ENCODE assay signal across 8 cellular contexts in genomic region chr13:19818223-19818842, GRCh38. TPM values are rescaled to one million over a fixed set of nuclear protein-coding genes. Genes with fewer than 3 reads are reported as not detected.
DNase-seq lines count a peak whose midpoint lies in the region; FAIRE-seq and TF ChIP-seq lines count a peak whose summit lies in the region.

No MANE protein-coding gene starts in this region.

- FAIRE-seq in frontal cortex (lab: Jason Lieb, UNC), result no peak

- peak; percentile 86 for TF ChIP-seq CTCF in kidney epithelial cell (IDR thresholded peaks at IDR 0.05; ENCODE audit: insufficient read depth, low read length, poor library complexity, severe bottlenecking)

- DNase-seq in COLO829 (ENCODE audit: low spot score) (peak; percentile 5), SK-MEL-5 (ENCODE audit: low read depth, low spot score) (peak; percentile 75), astrocyte of the hippocampus (ENCODE audit: low read depth, low spot score) (peak; percentile 35), kidney epithelial cell (ENCODE audit: low read depth) (no peak), A172 (ENCODE audit: low spot score) (no peak), NCI-H2227 (lab: John Stamatoyannopoulos, UW; ENCODE audit: unreplicated experiment) (no peak), frontal cortex (ENCODE audit: low spot score in 2 of 2) (no peak)
- DNase-seq in stimulated activated CD8-positive, alpha-beta memory T cell treated with anti-CD3 and anti-CD28 coated beads, Interleukin-7, amount 100 ng/mL, for 48 hours (ENCODE audit: extremely low read depth in 1 of 2, low read depth in 1 of 2), result peak; percentile 6 to 9

- in situ Hi-C loops in SK-MEL-5 (cut with HindIII; ENCODE audit: low pct_unique_long_range_greater_than_20kb, low sequenced_read_pairs), result no loop called here

- H3K27me3 ChIP-seq in kidney epithelial cell (ENCODE audit: control insufficient read depth, insufficient read depth, low read length), result no peaks in the 10 kb centered on the region

- no peaks in the 10 kb centered on the region for H3K36me3 ChIP-seq in kidney epithelial cell (ENCODE audit: control insufficient read depth, insufficient read depth, low read length)

- H3K4me3 ChIP-seq in kidney epithelial cell (ENCODE audit: low read depth, low read length), result no peak overlapping the region

RNA-seq across cellular contexts. Expression of gene PSPC1, which starts 35.6 kb away (rescaled TPM):
- 33.8 and 38.4 TPM in 2 replicates for total RNA-seq in SK-MEL-5 (2014; rRNA removed; shearing (Covaris generic))
- 46.1 and 59.7 TPM in 2 replicates for polyA plus RNA-seq in SK-MEL-5 (2015; cell fraction: cytosol; rRNA removed)
- 53.8 and 76.2 TPM in 2 replicates for polyA plus RNA-seq in SK-MEL-5 (2015; cell fraction: nucleus; rRNA removed)
- total RNA-seq in kidney epithelial cell (42.3 and 57.2 TPM in 2 replicates), frontal cortex (116 TPM)
- 76.0 and 76.4 TPM in 2 replicates for total RNA-seq in A172 (2014; rRNA removed; shearing (Covaris generic))

RNA-seq across cellular contexts. Expression of gene ZMYM5, which starts 45.1 kb away (rescaled TPM):
- 18.3 and 23.0 TPM in 2 replicates for total RNA-seq in SK-MEL-5 (2014; rRNA removed; shearing (Covaris generic))
- polyA plus RNA-seq in SK-MEL-5 (2015; cell fraction: cytosol; rRNA removed), result 7.1 and 15.0 TPM in 2 replicates
- polyA plus RNA-seq in SK-MEL-5 (2015; cell fraction: nucleus; rRNA removed), result 28.7 and 31.7 TPM in 2 replicates
- 11.4 and 12.0 TPM in 2 replicates for total RNA-seq in kidney epithelial cell
- 15.7 and 22.6 TPM in 2 replicates for total RNA-seq in A172 (2014; rRNA removed; shearing (Covaris generic))
- total RNA-seq in frontal cortex, result 33.0 TPM

Comparison
In these comparisons a context has a peak if more than half of its experiments do, and no peak if none do; other contexts are left out.
1. DNase-seq: peak in COLO829 (single experiment), SK-MEL-5 (single experiment), astrocyte of the hippocampus (single experiment) and stimulated activated CD8-positive, alpha-beta memory T cell treated with anti-CD3 and anti-CD28 coated beads, Interleukin-7, amount 100 ng/mL, for 48 hours (2 of 2); none in kidney epithelial cell (single experiment), A172 (single experiment), NCI-H2227 (single experiment) and frontal cortex (0 of 2).